Comparison of ENCODE assay signal across 8 cellular contexts in the genomic region with DNA sequence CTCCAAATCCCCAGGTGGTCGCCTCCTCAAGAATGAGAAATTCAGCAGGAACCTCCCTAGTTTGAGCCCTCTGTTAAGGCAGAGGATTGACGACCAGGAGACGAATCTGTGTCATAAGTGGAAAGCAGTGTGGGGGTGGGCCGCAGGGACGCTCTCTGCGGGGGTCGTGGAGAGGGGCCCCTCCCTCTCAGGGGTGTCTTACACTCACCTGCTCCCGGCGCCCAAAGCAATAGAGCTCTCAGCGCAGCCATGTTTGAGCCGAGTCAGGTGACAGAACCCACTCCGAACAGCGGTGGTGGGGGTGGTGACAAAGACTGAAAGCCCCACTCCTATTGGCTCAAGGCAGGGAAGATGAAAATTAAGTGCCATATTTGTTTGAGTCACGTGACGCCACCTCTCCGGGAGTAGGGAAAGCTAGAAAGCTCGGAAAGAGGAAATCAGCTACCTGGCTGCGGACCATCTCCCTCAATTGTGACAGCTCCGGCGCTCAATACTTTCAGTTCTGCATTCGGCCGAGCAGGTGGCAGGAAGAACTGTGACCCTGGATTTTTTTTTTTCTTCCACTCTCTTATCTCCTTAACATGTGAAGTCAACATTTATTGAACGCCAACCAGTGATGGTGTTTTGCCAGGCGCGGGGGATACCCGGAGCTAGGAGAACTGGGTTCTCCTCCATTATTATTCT. TPM values are rescaled to one million over a fixed set of nuclear protein-coding genes. Genes with fewer than 3 reads are reported as not detected.
DNase-seq lines count a peak whose midpoint lies in the region; ATAC-seq and TF ChIP-seq lines count a peak whose summit lies in the region.

Gene ZFYVE26 (minus strand): TSS at position 265 of the 684 bp plus-strand sequence. CDS start 627 bp downstream, outside the sequence.

- H3K36me3 ChIP-seq in uterus: no peaks in the 10 kb centered on the region

- H3K4me1 ChIP-seq in right cardiac atrium (ENCODE audit: control insufficient read depth, insufficient read depth, low read length): no peaks in the 10 kb centered on the region
- peaks cover 0 to 6% of the 10 kb centered on the region in 2 donors for H3K4me1 ChIP-seq in uterus

- no peak for TF ChIP-seq CTCF in uterus (IDR thresholded peaks at IDR 0.05)

- ATAC-seq in GM18498 (IDR thresholded peaks at IDR 0.05; ENCODE audit: unreplicated experiment) (peak; percentile 83), HG02938 (IDR thresholded peaks at IDR 0.05; ENCODE audit: unreplicated experiment) (peak; percentile 83), right cardiac atrium (peak; percentile 96 to 97)

- no peaks in the 10 kb centered on the region for H3K9me3 ChIP-seq in right cardiac atrium (ENCODE audit: control insufficient read depth, low read length)
- no peaks in the 10 kb centered on the region for H3K9me3 ChIP-seq in uterus

- peak; percentile 91 to 98 for DNase-seq in NCI-H187 (lab: John Stamatoyannopoulos, UW)
- DNase-seq in T-helper 2 cell: peak; percentile 69 to 94 (median 84)
- DNase-seq in anterior cingulate cortex (lab: John Stamatoyannopoulos, UW): peak; percentile 41 to 97 (median 90)
- DNase-seq in right cardiac atrium: peak; percentile 89 to 95 (median 92)
- peak; percentile 76 for DNase-seq in pulmonary artery endothelial cell (ENCODE audit: low read depth, low spot score)
- peak; percentile 88 to 95 for DNase-seq in uterus

- under 1% methylated on average over 26 of the region's 26 CpGs for WGBS in right cardiac atrium

- H3K27ac ChIP-seq in right cardiac atrium (ENCODE audit: low read length) (peak within 1 kb of the TSS; percentile 40), uterus (peak within 1 kb of the TSS; percentile 85 to 87)

- H3K27me3 ChIP-seq in right cardiac atrium (ENCODE audit: control insufficient read depth, insufficient read depth) (no peaks in the 10 kb centered on the region), uterus (no peaks in the 10 kb centered on the region)

- intact Hi-C loops in right cardiac atrium (cut with DNase I) (no loop called here), uterus (cut with DNase I; ENCODE audit: low total_unique reads) (no loop called here)

- H3K4me3 ChIP-seq in right cardiac atrium (ENCODE audit: low read length) (peak within 1 kb of the TSS; percentile 70), uterus (peak within 1 kb of the TSS; percentile 61 to 90)

- peak; percentile 39 to 42 for TF ChIP-seq POLR2A in uterus (IDR thresholded peaks at IDR 0.05)

RNA-seq across cellular contexts. Expression of gene ZFYVE26, which starts in this region (rescaled TPM):
- total RNA-seq in right cardiac atrium (10 to 100 TPM; 13.3 to 17.0 (median 14.6) TPM), pulmonary artery endothelial cell (12.9 and 31.0 TPM in 2 replicates), uterus (10 to 100 TPM; 14.3 to 45.9 (median 28.2) TPM)
- 5.2 TPM for polyA plus RNA-seq in right cardiac atrium

Comparison
In these comparisons a context has a peak if more than half of its experiments do, and no peak if none do; other contexts are left out.
1. Peak in every context shown above with its lines: DNase-seq, ATAC-seq, H3K4me3 ChIP-seq and H3K27ac ChIP-seq.